8 cellular contexts compared by ENCODE assay signal in the genomic region with DNA sequence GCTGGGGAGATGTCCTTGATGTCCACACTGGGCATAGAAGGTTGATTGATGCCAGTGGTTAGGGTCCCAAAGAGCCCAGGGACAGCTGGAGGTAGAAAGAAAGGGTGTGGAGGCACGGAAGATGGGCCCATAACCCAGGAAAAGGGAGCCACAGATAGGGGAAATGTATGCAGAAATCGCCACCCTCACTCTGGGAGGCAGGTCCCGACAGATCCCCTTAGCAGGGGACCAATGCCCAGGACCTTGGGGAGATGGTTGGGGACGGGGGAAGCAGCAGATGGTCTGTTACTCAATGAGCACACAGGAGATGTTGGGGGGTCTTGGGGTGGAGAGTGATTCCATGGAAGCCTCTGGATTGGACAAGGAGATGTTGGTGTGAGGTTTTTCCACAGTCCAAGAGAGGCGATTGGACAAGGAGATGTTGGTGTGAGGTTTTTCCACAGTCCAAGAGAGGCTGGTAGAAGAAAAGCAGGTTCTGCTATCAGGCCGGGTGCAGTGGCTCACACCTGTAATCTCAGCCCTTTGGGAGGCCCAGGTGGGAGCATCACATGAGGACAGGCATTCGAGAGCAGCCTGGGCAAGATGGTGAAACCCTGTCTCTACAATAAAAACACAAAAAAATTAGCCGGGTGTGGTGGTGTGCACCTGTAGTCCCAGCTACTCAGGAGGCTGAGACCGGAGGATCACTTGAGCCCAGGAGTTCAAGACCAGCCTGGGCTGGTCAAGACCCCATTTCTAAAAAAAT. TPM values are rescaled to one million over a fixed set of nuclear protein-coding genes. Genes with fewer than 3 reads are reported as not detected.
DNase-seq lines count a peak whose midpoint lies in the region; ATAC-seq, FAIRE-seq and TF ChIP-seq lines count a peak whose summit lies in the region.
"Had no signal": no experiment of that assay in that cellular context is flagged by ENCODE, and none has a peak within 500 bp of the region (broad histone marks: within the 10 kb centered on the region; RNA-seq: fewer than 3 reads in every experiment).

No MANE protein-coding gene starts in this region.

- POLR2A ChIA-PET in HepG2 (lab: Yijun Ruan, JAX), result interaction anchor here (1.1 to 6.6 kb wide), 6 partner anchors 9 to 343 kb away, joined by 3 to 199 read pairs (median 16); partner anchors contain the start of genes MEPCE, PPP1R35 and ZCWPW1

- DNase-seq in heart left ventricle, result peak in 1 of 5 donors; percentile 8
- DNase-seq in Right ventricle myocardium inferior (ENCODE audit: missing footprints), result no peak
- no peak for DNase-seq in HepG2 (ENCODE audit: low spot score)
- no peak for DNase-seq in vagina (ENCODE audit: extremely low spot score in 2 of 2)
- DNase-seq in DMS153 (lab: John Stamatoyannopoulos, UW), result no peak
- no peak for DNase-seq in ecto neural progenitor cell (ENCODE audit: low spot score)
- DNase-seq: NCI-H1048, NCI-H526 treated with DMSO at 0.1 percent for 48 hours had no signal

- no peaks in the 10 kb centered on the region for H3K9me3 ChIP-seq in heart left ventricle
- H3K9me3 ChIP-seq in HepG2 (ENCODE audit: low read length), result no peaks in the 10 kb centered on the region
- no peaks in the 10 kb centered on the region for H3K9me3 ChIP-seq in vagina

- in situ Hi-C loops in HepG2 (cut with HindIII; ENCODE audit: extremely low pct_ligation_motif_present, low pct_unique_long_range_greater_than_20kb), result no loop called here

- no TSS peak for BruUV-seq in HepG2 (replicated peaks; lab: Mats Ljungman, UMichigan)

- H4K20me1 ChIP-seq in HepG2 (ENCODE audit: insufficient read depth, low read length), result no peaks in the 10 kb centered on the region

- TF ChIP-seq CTCF in heart left ventricle (IDR thresholded peaks at IDR 0.05), result no peak
- TF ChIP-seq CTCF in HepG2 (CRISPR knock-in tag; IDR thresholded peaks at IDR 0.05), result no peak
- TF ChIP-seq CTCF in vagina (IDR thresholded peaks at IDR 0.05), result no peak

- H3K4me1 ChIP-seq in heart left ventricle (peaks cover 0 to 33% (median 16%) of the 10 kb centered on the region in 12 donors), HepG2 (ENCODE audit: insufficient read depth, low read length) (peaks cover 48% of the 10 kb centered on the region), vagina (peaks cover 5% of the 10 kb centered on the region)

- no peak for TF ChIP-seq RAD21 in HepG2 (CRISPR knock-in tag; IDR thresholded peaks at IDR 0.05)

- peak overlapping the region in 11 of 12 donors; percentile 59 to 82 (median 79) for H3K27ac ChIP-seq in heart left ventricle
- peak overlapping the region; percentile 94 for H3K27ac ChIP-seq in HepG2 (ENCODE audit: extremely low read length, insufficient read depth, low read length)
- H3K27ac ChIP-seq in vagina, result peak overlapping the region; percentile 35

- TF ChIP-seq POLR2A in heart left ventricle (IDR thresholded peaks at IDR 0.05), result no peak
- TF ChIP-seq POLR2A in HepG2 (IDR thresholded peaks at IDR 0.05; ENCODE audit: insufficient read depth in 1 of 2, low read depth in 2 of 2, low read length in 2 of 2), result no peak
- no peak for TF ChIP-seq POLR2A in vagina (IDR thresholded peaks at IDR 0.05)

- no peak for TF ChIP-seq EP300 in HepG2 (IDR thresholded peaks at IDR 0.05; ENCODE audit: low read depth in 2 of 2, low read length in 2 of 2)
- no peak for TF ChIP-seq EP300 in HepG2 (CRISPR knock-in tag; IDR thresholded peaks at IDR 0.05; ENCODE audit: borderline replicate concordance)

- H3K9ac ChIP-seq in HepG2 (ENCODE audit: insufficient read depth, low read depth, low read length), result peak overlapping the region; percentile 69; the same call in 1 of the 2 replicates

- no peak overlapping the region for H3K4me2 ChIP-seq in HepG2 (ENCODE audit: low read depth, low read length)

- ATAC-seq in heart left ventricle (no peak), Right ventricle myocardium inferior (no peak), HepG2 (no peak)

- no peaks in the 10 kb centered on the region for H3K36me3 ChIP-seq in heart left ventricle
- H3K36me3 ChIP-seq in HepG2 (replicated peaks in 1 of 2; ENCODE audit: control insufficient read depth in 1 of 2, insufficient read depth in 2 of 2, low read length in 2 of 2), result no peaks in the 10 kb centered on the region
- no peaks in the 10 kb centered on the region for H3K36me3 ChIP-seq in vagina

- no peak overlapping the region for H3K4me3 ChIP-seq in heart left ventricle
- H3K4me3 ChIP-seq in HepG2 (replicated peaks in 1 of 3; ENCODE audit: insufficient read depth in 1 of 3, low read depth in 2 of 3, low read length in 3 of 3), result no peak overlapping the region
- no peak overlapping the region for H3K4me3 ChIP-seq in vagina

- H2AFZ ChIP-seq in HepG2 (ENCODE audit: low read length), result no peak overlapping the region

- 91 to 96% (median 94%) methylated on average over 9 of the region's 9 CpGs for WGBS in heart left ventricle, 4 donors
- WGBS in HepG2 (ENCODE audit: low lambda C conversion rate), result 96% methylated on average over 9 of the region's 9 CpGs

- no peaks in the 10 kb centered on the region for H3K79me2 ChIP-seq in HepG2 (ENCODE audit: insufficient read depth, low read length)

- CTCF ChIA-PET in HepG2 (lab: Yijun Ruan, JAX; ENCODE audit: low intra/inter-chr PET ratio, low total read pairs), result no interaction called here

- intact Hi-C loops in heart left ventricle (cut with DNase I) (no loop called here), Right ventricle myocardium inferior (cut with DNase I) (no loop called here), HepG2 (cut with micrococcal nuclease; ENCODE audit: unreplicated experiment) (no loop called here), vagina (cut with DNase I) (no loop called here)

- H3K27me3 ChIP-seq in heart left ventricle, result no peaks in the 10 kb centered on the region
- no peaks in the 10 kb centered on the region for H3K27me3 ChIP-seq in HepG2 (ENCODE audit: control insufficient read depth in 1 of 2, insufficient read depth in 2 of 2, low read length in 2 of 2)
- no peaks in the 10 kb centered on the region for H3K27me3 ChIP-seq in vagina

- FAIRE-seq in HepG2 (lab: Jason Lieb, UNC), result no peak

RNA-seq across cellular contexts. Expression of gene PPP1R35, which starts 7.0 kb away (rescaled TPM):
- total RNA-seq in heart left ventricle (10 to 100 TPM in 8 of 9 donors, 1 to 10 TPM in 1; 9.6 to 26.8 (median 12.4) TPM), Right ventricle myocardium inferior (12.4 TPM), HepG2 (2016; rRNA removed; fragmentation: Illumina TruSeq; extraction: Trizol) (16.7 and 24.8 TPM in 2 replicates), vagina (24.6 TPM)
- polyA plus RNA-seq in heart left ventricle (10 to 100 TPM; 17.7 to 28.4 TPM), HepG2 (2011; rRNA removed) (26.4 and 29.0 TPM in 2 replicates)
- 16.5 and 21.7 TPM in 2 replicates for total RNA-seq in HepG2 (2016; cell fraction: cytosol; rRNA removed; fragmentation: Illumina TruSeq; extraction: Trizol; ENCODE audit: low read depth)
- total RNA-seq in HepG2 (2016; cell fraction: insoluble cytoplasmic fraction; rRNA removed; fragmentation: Illumina TruSeq; extraction: Trizol), result 19.3 and 24.7 TPM in 2 replicates
- 16.5 and 20.1 TPM in 2 replicates for total RNA-seq in HepG2 (2016; cell fraction: membrane; rRNA removed; fragmentation: Illumina TruSeq; extraction: Trizol)
- 13.8 and 17.9 TPM in 2 replicates for total RNA-seq in HepG2 (2016; cell fraction: nucleus; rRNA removed; fragmentation: Illumina TruSeq; extraction: Trizol)
- 18.0 and 33.0 TPM in 2 replicates for polyA plus RNA-seq in HepG2 (2011; cell fraction: cytosol; rRNA removed)
- polyA plus RNA-seq in HepG2 (2011; cell fraction: nucleus; rRNA removed), result 102 and 127 TPM in 2 replicates
- polyA plus RNA-seq in HepG2 (2012), result 17.6 and 20.1 TPM in 2 replicates
- 16.5 and 23.2 TPM in 2 replicates for polyA plus RNA-seq in HepG2 (2016; cell fraction: cytosol; fragmentation: Illumina TruSeq; extraction: Trizol; ENCODE audit: low read depth)
- polyA plus RNA-seq in HepG2 (2016; cell fraction: insoluble cytoplasmic fraction; fragmentation: Illumina TruSeq; extraction: Trizol; ENCODE audit: low read depth), result 21.3 TPM in 2 replicates
- 13.7 and 17.5 TPM in 2 replicates for polyA plus RNA-seq in HepG2 (2016; cell fraction: membrane; fragmentation: Illumina TruSeq; extraction: Trizol; ENCODE audit: low read depth)
- polyA plus RNA-seq in HepG2 (2016; cell fraction: nucleus; fragmentation: Illumina TruSeq; extraction: Trizol; ENCODE audit: insufficient read depth, low read depth), result 39.6 and 40.4 TPM in 2 replicates
- 13.2 and 24.1 TPM in 2 replicates for polyA minus RNA-seq in HepG2 (2011; rRNA and poly(A)+ RNA removed; ENCODE audit: low replicate concordance)
- polyA minus RNA-seq in HepG2 (2011; cell fraction: cytosol; rRNA and poly(A)+ RNA removed), result 10.6 and 13.9 TPM in 2 replicates
- 7.1 and 7.3 TPM in 2 replicates for polyA minus RNA-seq in HepG2 (2011; cell fraction: nucleus; rRNA and poly(A)+ RNA removed)

RNA-seq across cellular contexts. Expression of gene MEPCE, which starts 13.6 kb away (rescaled TPM):
- total RNA-seq in heart left ventricle (10 to 100 TPM; 15.8 to 30.3 (median 21.5) TPM), Right ventricle myocardium inferior (24.9 TPM), HepG2 (2016; rRNA removed; fragmentation: Illumina TruSeq; extraction: Trizol) (22.6 and 26.0 TPM in 2 replicates), vagina (38.3 TPM)
- polyA plus RNA-seq in heart left ventricle (10 to 100 TPM; 14.6 to 24.5 TPM), HepG2 (2011; rRNA removed) (12.3 and 12.7 TPM in 2 replicates)
- 3.8 and 3.9 TPM in 2 replicates for total RNA-seq in HepG2 (2016; cell fraction: cytosol; rRNA removed; fragmentation: Illumina TruSeq; extraction: Trizol; ENCODE audit: low read depth)
- total RNA-seq in HepG2 (2016; cell fraction: insoluble cytoplasmic fraction; rRNA removed; fragmentation: Illumina TruSeq; extraction: Trizol), result 20.2 and 25.7 TPM in 2 replicates
- total RNA-seq in HepG2 (2016; cell fraction: membrane; rRNA removed; fragmentation: Illumina TruSeq; extraction: Trizol), result 12.8 and 14.8 TPM in 2 replicates
- total RNA-seq in HepG2 (2016; cell fraction: nucleus; rRNA removed; fragmentation: Illumina TruSeq; extraction: Trizol), result 14.9 and 18.9 TPM in 2 replicates
- polyA plus RNA-seq in HepG2 (2011; cell fraction: cytosol; rRNA removed), result 9.2 and 10.6 TPM in 2 replicates
- 18.9 and 27.3 TPM in 2 replicates for polyA plus RNA-seq in HepG2 (2011; cell fraction: nucleus; rRNA removed)
- polyA plus RNA-seq in HepG2 (2012), result 14.6 and 17.9 TPM in 2 replicates
- polyA plus RNA-seq in HepG2 (2016; cell fraction: cytosol; fragmentation: Illumina TruSeq; extraction: Trizol; ENCODE audit: low read depth), result 3.0 and 3.3 TPM in 2 replicates
- 20.4 and 25.4 TPM in 2 replicates for polyA plus RNA-seq in HepG2 (2016; cell fraction: insoluble cytoplasmic fraction; fragmentation: Illumina TruSeq; extraction: Trizol; ENCODE audit: low read depth)
- polyA plus RNA-seq in HepG2 (2016; cell fraction: membrane; fragmentation: Illumina TruSeq; extraction: Trizol; ENCODE audit: low read depth), result 8.6 and 9.6 TPM in 2 replicates
- 23.4 and 28.3 TPM in 2 replicates for polyA plus RNA-seq in HepG2 (2016; cell fraction: nucleus; fragmentation: Illumina TruSeq; extraction: Trizol; ENCODE audit: insufficient read depth, low read depth)
- polyA minus RNA-seq in HepG2 (2011; rRNA and poly(A)+ RNA removed; ENCODE audit: low replicate concordance), result 44.0 and 89.0 TPM in 2 replicates
- polyA minus RNA-seq in HepG2 (2011; cell fraction: cytosol; rRNA and poly(A)+ RNA removed), result 8.6 and 10.8 TPM in 2 replicates
- polyA minus RNA-seq in HepG2 (2011; cell fraction: nucleus; rRNA and poly(A)+ RNA removed), result 27.3 and 30.2 TPM in 2 replicates

RNA-seq across cellular contexts. Expression of gene ZCWPW1, which starts 14.8 kb away (rescaled TPM):
- total RNA-seq in heart left ventricle (1 to 10 TPM; 2.8 to 6.2 (median 3.7) TPM), Right ventricle myocardium inferior (4.4 TPM), HepG2 (2016; rRNA removed; fragmentation: Illumina TruSeq; extraction: Trizol) (2.5 and 2.6 TPM in 2 replicates), vagina (5.9 TPM)
- polyA plus RNA-seq in heart left ventricle (1 to 10 TPM; 5.1 to 6.4 TPM), HepG2 (2011; rRNA removed) (1.6 and 2.4 TPM in 2 replicates)
- total RNA-seq in HepG2 (2016; cell fraction: cytosol; rRNA removed; fragmentation: Illumina TruSeq; extraction: Trizol; ENCODE audit: low read depth), result 2.1 and 2.2 TPM in 2 replicates
- total RNA-seq in HepG2 (2016; cell fraction: insoluble cytoplasmic fraction; rRNA removed; fragmentation: Illumina TruSeq; extraction: Trizol), result 1.8 and 1.9 TPM in 2 replicates
- 2.5 and 3.9 TPM in 2 replicates for total RNA-seq in HepG2 (2016; cell fraction: membrane; rRNA removed; fragmentation: Illumina TruSeq; extraction: Trizol)
- 1.5 and 2.4 TPM in 2 replicates for total RNA-seq in HepG2 (2016; cell fraction: nucleus; rRNA removed; fragmentation: Illumina TruSeq; extraction: Trizol)
- 1.1 and 1.3 TPM in 2 replicates for polyA plus RNA-seq in HepG2 (2011; cell fraction: cytosol; rRNA removed)
- polyA plus RNA-seq in HepG2 (2011; cell fraction: nucleus; rRNA removed), result 4.8 and 5.3 TPM in 2 replicates
- polyA plus RNA-seq in HepG2 (2012), result 1.8 and 2.3 TPM in 2 replicates
- polyA plus RNA-seq in HepG2 (2016; cell fraction: cytosol; fragmentation: Illumina TruSeq; extraction: Trizol; ENCODE audit: low read depth), result 1.4 and 2.2 TPM in 2 replicates
- 2.0 and 2.9 TPM in 2 replicates for polyA plus RNA-seq in HepG2 (2016; cell fraction: insoluble cytoplasmic fraction; fragmentation: Illumina TruSeq; extraction: Trizol; ENCODE audit: low read depth)
- 1.8 and 2.6 TPM in 2 replicates for polyA plus RNA-seq in HepG2 (2016; cell fraction: membrane; fragmentation: Illumina TruSeq; extraction: Trizol; ENCODE audit: low read depth)
- 5.2 and 6.5 TPM in 2 replicates for polyA plus RNA-seq in HepG2 (2016; cell fraction: nucleus; fragmentation: Illumina TruSeq; extraction: Trizol; ENCODE audit: insufficient read depth, low read depth)
- polyA minus RNA-seq in HepG2 (2011; rRNA and poly(A)+ RNA removed; ENCODE audit: low replicate concordance), result 0.28 and 1.5 TPM in 2 replicates
- 0.49 and 1.1 TPM in 2 replicates for polyA minus RNA-seq in HepG2 (2011; cell fraction: cytosol; rRNA and poly(A)+ RNA removed)
- polyA minus RNA-seq in HepG2 (2011; cell fraction: nucleus; rRNA and poly(A)+ RNA removed), result 1.7 and 3.3 TPM in 2 replicates

RNA-seq across cellular contexts. Expression of gene SPACDR, which starts 20.8 kb away (rescaled TPM):
- total RNA-seq in heart left ventricle (under 1 TPM in 5 of 9 donors, not detected in 4; 0.27 to 0.77 (median 0.39) TPM), Right ventricle myocardium inferior (0.35 TPM), HepG2 (2016; rRNA removed; fragmentation: Illumina TruSeq; extraction: Trizol) (not detected in 2 replicates), vagina (not detected)
- polyA plus RNA-seq in heart left ventricle (under 1 TPM; 0.61 to 0.78 TPM), HepG2 (2011; rRNA removed) (0.24 and 0.41 TPM in 2 replicates)
- not detected in 2 replicates for total RNA-seq in HepG2 (2016; cell fraction: cytosol; rRNA removed; fragmentation: Illumina TruSeq; extraction: Trizol; ENCODE audit: low read depth)
- total RNA-seq in HepG2 (2016; cell fraction: insoluble cytoplasmic fraction; rRNA removed; fragmentation: Illumina TruSeq; extraction: Trizol), result 0.15 TPM in 1 of 2 replicates, not detected in the other
- total RNA-seq in HepG2 (2016; cell fraction: membrane; rRNA removed; fragmentation: Illumina TruSeq; extraction: Trizol), result not detected in 2 replicates
- total RNA-seq in HepG2 (2016; cell fraction: nucleus; rRNA removed; fragmentation: Illumina TruSeq; extraction: Trizol), result not detected in 2 replicates
- 0.16 TPM in 1 of 2 replicates, not detected in the other for polyA plus RNA-seq in HepG2 (2011; cell fraction: cytosol; rRNA removed)
- 0.55 and 0.99 TPM in 2 replicates for polyA plus RNA-seq in HepG2 (2011; cell fraction: nucleus; rRNA removed)
- 0.20 TPM in 1 of 2 replicates, not detected in the other for polyA plus RNA-seq in HepG2 (2012)
- not detected in 2 replicates for polyA plus RNA-seq in HepG2 (2016; cell fraction: cytosol; fragmentation: Illumina TruSeq; extraction: Trizol; ENCODE audit: low read depth)
- not detected in 2 replicates for polyA plus RNA-seq in HepG2 (2016; cell fraction: insoluble cytoplasmic fraction; fragmentation: Illumina TruSeq; extraction: Trizol; ENCODE audit: low read depth)
- 0.26 TPM in 1 of 2 replicates, not detected in the other for polyA plus RNA-seq in HepG2 (2016; cell fraction: membrane; fragmentation: Illumina TruSeq; extraction: Trizol; ENCODE audit: low read depth)
- polyA plus RNA-seq in HepG2 (2016; cell fraction: nucleus; fragmentation: Illumina TruSeq; extraction: Trizol; ENCODE audit: insufficient read depth, low read depth), result not detected in 2 replicates
- polyA minus RNA-seq in HepG2 (2011; rRNA and poly(A)+ RNA removed; ENCODE audit: low replicate concordance), result 0.14 and 0.65 TPM in 2 replicates
- polyA minus RNA-seq in HepG2 (2011; cell fraction: cytosol; rRNA and poly(A)+ RNA removed), result not detected in 2 replicates
- not detected in 2 replicates for polyA minus RNA-seq in HepG2 (2011; cell fraction: nucleus; rRNA and poly(A)+ RNA removed)

RNA-seq across cellular contexts. Expression of gene TSC22D4, which starts 35.7 kb away (rescaled TPM):
- total RNA-seq in heart left ventricle (10 to 100 TPM; 41.8 to 55.5 (median 49.0) TPM), Right ventricle myocardium inferior (50.3 TPM), HepG2 (2016; rRNA removed; fragmentation: Illumina TruSeq; extraction: Trizol) (6.3 and 7.7 TPM in 2 replicates), vagina (34.6 TPM)
- polyA plus RNA-seq in heart left ventricle (10 to 100 TPM; 42.2 to 47.0 TPM), HepG2 (2011; rRNA removed) (8.7 and 10.1 TPM in 2 replicates)
- 2.6 and 2.9 TPM in 2 replicates for total RNA-seq in HepG2 (2016; cell fraction: cytosol; rRNA removed; fragmentation: Illumina TruSeq; extraction: Trizol; ENCODE audit: low read depth)
- 5.6 and 7.4 TPM in 2 replicates for total RNA-seq in HepG2 (2016; cell fraction: insoluble cytoplasmic fraction; rRNA removed; fragmentation: Illumina TruSeq; extraction: Trizol)
- 4.7 and 8.1 TPM in 2 replicates for total RNA-seq in HepG2 (2016; cell fraction: membrane; rRNA removed; fragmentation: Illumina TruSeq; extraction: Trizol)
- total RNA-seq in HepG2 (2016; cell fraction: nucleus; rRNA removed; fragmentation: Illumina TruSeq; extraction: Trizol), result 4.4 and 5.5 TPM in 2 replicates
- 6.5 and 10.9 TPM in 2 replicates for polyA plus RNA-seq in HepG2 (2011; cell fraction: cytosol; rRNA removed)
- polyA plus RNA-seq in HepG2 (2011; cell fraction: nucleus; rRNA removed), result 17.7 and 20.7 TPM in 2 replicates
- polyA plus RNA-seq in HepG2 (2012), result 6.9 and 11.5 TPM in 2 replicates
- 2.7 and 4.0 TPM in 2 replicates for polyA plus RNA-seq in HepG2 (2016; cell fraction: cytosol; fragmentation: Illumina TruSeq; extraction: Trizol; ENCODE audit: low read depth)
- polyA plus RNA-seq in HepG2 (2016; cell fraction: insoluble cytoplasmic fraction; fragmentation: Illumina TruSeq; extraction: Trizol; ENCODE audit: low read depth), result 10.1 and 11.1 TPM in 2 replicates
- 6.2 and 8.1 TPM in 2 replicates for polyA plus RNA-seq in HepG2 (2016; cell fraction: membrane; fragmentation: Illumina TruSeq; extraction: Trizol; ENCODE audit: low read depth)
- polyA plus RNA-seq in HepG2 (2016; cell fraction: nucleus; fragmentation: Illumina TruSeq; extraction: Trizol; ENCODE audit: insufficient read depth, low read depth), result 13.1 and 14.8 TPM in 2 replicates
- 9.9 and 13.8 TPM in 2 replicates for polyA minus RNA-seq in HepG2 (2011; rRNA and poly(A)+ RNA removed; ENCODE audit: low replicate concordance)
- polyA minus RNA-seq in HepG2 (2011; cell fraction: cytosol; rRNA and poly(A)+ RNA removed), result 7.0 and 9.1 TPM in 2 replicates
- 3.0 and 4.5 TPM in 2 replicates for polyA minus RNA-seq in HepG2 (2011; cell fraction: nucleus; rRNA and poly(A)+ RNA removed)

Comparison
In these comparisons a context has a peak if more than half of its experiments do, and no peak if none do; other contexts are left out.
1. H3K27ac ChIP-seq: peak in every context shown above with its lines; median percentile 94 in HepG2; 79 in heart left ventricle; 35 in vagina.